In the genomic region with DNA sequence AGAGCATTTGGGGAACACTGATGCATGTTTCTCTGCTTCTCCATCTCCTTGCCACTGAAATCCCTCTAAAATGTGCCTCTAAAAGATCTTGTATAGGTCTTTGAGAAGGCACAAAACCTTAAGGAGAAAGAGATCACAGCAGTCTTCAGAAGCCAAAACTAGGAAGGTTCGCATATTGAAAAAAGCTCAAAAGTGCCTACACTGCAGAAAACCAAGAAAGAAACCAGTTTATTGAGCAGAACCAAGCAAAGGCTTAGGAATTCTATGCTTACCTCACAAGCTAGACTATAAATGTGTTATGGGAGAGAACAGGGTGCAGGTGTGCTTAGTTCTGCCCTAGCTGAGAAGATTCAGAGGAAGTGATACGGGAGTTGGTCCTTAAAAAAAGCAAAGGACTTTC, we compare ENCODE assay signal across 23 cellular contexts.
"Had no signal": no experiment of that assay in that cellular context is flagged by ENCODE, and none has a peak within 500 bp of the region (broad histone marks: within the 10 kb centered on the region; RNA-seq: fewer than 3 reads in every experiment).

No MANE protein-coding gene starts in this region.

- H3K36me3 ChIP-seq: neutrophil, ovary, thyroid gland had no signal

- H3K4me1 ChIP-seq: gastroesophageal sphincter, psoas muscle, right atrium auricular region, thyroid gland, upper lobe of right lung had no signal

- H3K4me3 Mint-ChIP-seq: activated CD8-positive, alpha-beta T cell treated with anti-CD3 and anti-CD28 coated beads, Interleukin-2, amount 10 ng/mL, durations not matched to agents 7 days and 5 days; activated naive CD8-positive, alpha-beta T cell treated with anti-CD3 and anti-CD28 coated beads for 36 hours; endodermal cell; nephron; stimulated activated naive CD8-positive, alpha-beta T cell treated with anti-CD3 and anti-CD28 coated beads, Interleukin-15, Interleukin-2, amounts not matched to agents 100 ng/mL and 50 ng/mL, for 24 hours had no signal

- H3K4me3 ChIP-seq: coronary artery, gastroesophageal sphincter, heart left ventricle, ovary, psoas muscle, right atrium auricular region, thyroid gland, upper lobe of right lung had no signal

- H3K27ac Mint-ChIP-seq: activated CD8-positive, alpha-beta T cell treated with anti-CD3 and anti-CD28 coated beads, Interleukin-2, amount 10 ng/mL, durations not matched to agents 7 days and 5 days; activated naive CD8-positive, alpha-beta T cell treated with anti-CD3 and anti-CD28 coated beads for 36 hours; activated T-helper 2 cell treated with anti-CD3 and anti-CD28 coated beads, Interferon-gamma antibody, Interleukin-2, Interleukin-4, amounts not matched to agents 10 μg/mL and 5 μg/mL and 100 μg/mL, durations not matched to agents 14 hours and 24 hours and 36 hours; endodermal cell; nephron; stimulated activated naive CD8-positive, alpha-beta T cell treated with anti-CD3 and anti-CD28 coated beads, Interleukin-15, Interleukin-2, amounts not matched to agents 100 ng/mL and 50 ng/mL, for 24 hours had no signal

- H3K9me3 Mint-ChIP-seq: activated naive CD8-positive, alpha-beta T cell treated with anti-CD3 and anti-CD28 coated beads for 36 hours; activated T-helper 2 cell treated with anti-CD3 and anti-CD28 coated beads, Interferon-gamma antibody, Interleukin-2, Interleukin-4, amounts not matched to agents 10 μg/mL and 5 μg/mL and 100 μg/mL, durations not matched to agents 14 hours and 24 hours and 36 hours; endodermal cell; nephron; stimulated activated naive CD8-positive, alpha-beta T cell treated with anti-CD3 and anti-CD28 coated beads, Interleukin-15, Interleukin-2, amounts not matched to agents 100 ng/mL and 50 ng/mL, for 24 hours had no signal

- ATAC-seq: gastroesophageal sphincter, heart left ventricle, psoas muscle, upper lobe of right lung had no signal

- H3K4me1 Mint-ChIP-seq: endodermal cell, nephron had no signal

- DNase-seq: activated CD4-positive, alpha-beta T cell treated with anti-CD3 and anti-CD28 coated beads, Interleukin-2, amount 50 U/mL, for 1 hour; activated CD4-positive, CD25-positive, alpha-beta regulatory T cell treated with anti-CD3 and anti-CD28 coated beads, Interleukin-2, amount 50 U/mL, for 72 hours; activated CD8-positive, alpha-beta T cell treated with anti-CD3 and anti-CD28 coated beads, Interleukin-2, amount 10 ng/mL, durations not matched to agents 7 days and 5 days; activated naive CD4-positive, alpha-beta T cell; activated naive CD8-positive, alpha-beta T cell treated with anti-CD3 and anti-CD28 coated beads for 36 hours; amniotic stem cell; endodermal cell; heart left ventricle; ovary; psoas muscle; stimulated activated CD4-positive, alpha-beta T cell treated with anti-CD3 and anti-CD28 coated beads, Interleukin-12 subunit alpha, Interleukin-12 subunit beta, amount 100 ng/mL, for 4 hours; stimulated activated CD4-positive, alpha-beta T cell treated with anti-CD3 and anti-CD28 coated beads, Interleukin-4, amount 100 ng/mL, for 4 hours; substantia nigra; thyroid gland; upper lobe of right lung; WERI-Rb-1 had no signal

- H3K27me3 ChIP-seq: gastroesophageal sphincter, heart left ventricle, neutrophil, ovary, right atrium auricular region, thyroid gland, upper lobe of right lung had no signal

- H3K27me3 Mint-ChIP-seq: activated naive CD8-positive, alpha-beta T cell treated with anti-CD3 and anti-CD28 coated beads for 36 hours; stimulated activated naive CD8-positive, alpha-beta T cell treated with anti-CD3 and anti-CD28 coated beads, Interleukin-15, Interleukin-2, amounts not matched to agents 100 ng/mL and 50 ng/mL, for 24 hours had no signal

- H3K9me3 ChIP-seq: gastroesophageal sphincter, heart left ventricle, neutrophil, ovary, psoas muscle, right atrium auricular region, thyroid gland, upper lobe of right lung had no signal

- H3K27ac ChIP-seq: coronary artery, gastroesophageal sphincter, neutrophil, ovary, psoas muscle, right atrium auricular region, thyroid gland, upper lobe of right lung, WERI-Rb-1 had no signal
